Comparison of ENCODE assay signal across 8 cellular contexts in genomic region chr16:53518550-53519416, GRCh38. TPM values are rescaled to one million over a fixed set of nuclear protein-coding genes. Genes with fewer than 3 reads are reported as not detected.
DNase-seq lines count a peak whose midpoint lies in the region; ATAC-seq, FAIRE-seq and TF ChIP-seq lines count a peak whose summit lies in the region.

No MANE protein-coding gene starts in this region.

- no peaks in the 10 kb centered on the region for H3K9me3 ChIP-seq in A673 (ENCODE audit: low read depth, low read length, poor library complexity, severe bottlenecking)
- H3K9me3 ChIP-seq in small intestine (ENCODE audit: control insufficient read depth, low read depth): no peaks in the 10 kb centered on the region

- H3K27ac ChIP-seq in A673 (ENCODE audit: low read depth, low read length, poor library complexity, severe bottlenecking) (no peak overlapping the region), small intestine (ENCODE audit: low read depth in 1 of 2, low read length in 1 of 2) (peak overlapping the region in 1 of 2 donors; percentile 80)

- POLR2A ChIA-PET in A673 (lab: Charles Lee; ENCODE audit: low non-redundant PET): no interaction called here
- POLR2A ChIA-PET in activated CD4-positive, alpha-beta T cell treated with anti-CD3 and anti-CD28 coated beads for 36 hours (lab: Charles Lee): interaction anchor here (0.6 to 1.3 kb wide), 3 partner anchors 12 to 20 kb away, joined by 3 to 4 read pairs (median 3); no protein-coding TSS in a partner anchor

- TF ChIP-seq CTCF in A673 (conservative IDR thresholded peaks at IDR 0.05; ENCODE audit: low read depth, low read length): no peak

- FAIRE-seq in small intestine (lab: Jason Lieb, UNC): no peak

- peak overlapping the region; percentile 85 for H3K27ac Mint-ChIP-seq in activated CD4-positive, alpha-beta T cell treated with anti-CD3 and anti-CD28 coated beads for 36 hours

- WGBS in small intestine, 3 donors: 60 to 81% (median 61%) methylated on average over 19 of the region's 19 CpGs

- H3K27me3 Mint-ChIP-seq in activated CD4-positive, alpha-beta T cell treated with anti-CD3 and anti-CD28 coated beads for 36 hours: no peaks in the 10 kb centered on the region

- no peaks in the 10 kb centered on the region for H3K27me3 ChIP-seq in A673 (replicated peaks; ENCODE audit: insufficient read depth, low read depth, low read length, poor library complexity)
- no peaks in the 10 kb centered on the region for H3K27me3 ChIP-seq in small intestine (ENCODE audit: control insufficient read depth in 2 of 2, insufficient read depth in 2 of 2, low read length in 2 of 2)

- H3K9me3 Mint-ChIP-seq in activated CD4-positive, alpha-beta T cell treated with anti-CD3 and anti-CD28 coated beads for 36 hours (ENCODE audit: low read depth): no peaks in the 10 kb centered on the region

- CTCF ChIA-PET in A673 (lab: Charles Lee): no interaction called here
- CTCF ChIA-PET in activated CD4-positive, alpha-beta T cell treated with anti-CD3 and anti-CD28 coated beads for 36 hours (lab: Charles Lee): interaction anchor here (0.7 to 1.1 kb wide), 5 partner anchors 11 to 83 kb away, joined by 3 read pairs; no protein-coding TSS in a partner anchor

- peak overlapping the region; percentile 58 for H3K4me3 Mint-ChIP-seq in activated CD4-positive, alpha-beta T cell treated with anti-CD3 and anti-CD28 coated beads for 36 hours

- peak; percentile 17 for DNase-seq in A673 (ENCODE audit: low spot score)
- peak; percentile 84 for DNase-seq in activated CD4-positive, alpha-beta T cell treated with anti-CD3 and anti-CD28 coated beads for 36 hours
- peak; percentile 50 for DNase-seq in effector CD8-positive, alpha-beta T cell (lab: John Stamatoyannopoulos, UW)
- DNase-seq in small intestine: peak; percentile 56
- DNase-seq in cerebellar cortex (ENCODE audit: low spot score): no peak
- DNase-seq in NCI-H226: no peak

- intact Hi-C loops in A673 (cut with micrococcal nuclease; ENCODE audit: unreplicated experiment): loop anchor here (10.0 kb wide), 1 partner anchor 164 kb away; no protein-coding TSS in a partner anchor
- intact Hi-C loops in activated CD4-positive, alpha-beta T cell treated with anti-CD3 and anti-CD28 coated beads for 36 hours (cut with DNase I, micrococcal nuclease): loop anchor here (1.0 to 2.0 kb wide), 3 partner anchors 15 to 17 kb away; partner anchors contain the start of gene AKTIP (in 1 of the 2)

- no TSS peak for BruUV-seq in A673 (replicated peaks; lab: Mats Ljungman, UMichigan)

- H3K36me3 ChIP-seq in A673 (ENCODE audit: insufficient read depth, low read length, poor library complexity, severe bottlenecking) (no peaks in the 10 kb centered on the region), small intestine (ENCODE audit: control insufficient read depth in 2 of 2, insufficient read depth in 2 of 2, low read length in 2 of 2) (no peaks in the 10 kb centered on the region)

- H3K4me3 ChIP-seq in A673 (ENCODE audit: low read depth, low read length, poor library complexity, severe bottlenecking): no peak overlapping the region
- no peak overlapping the region for H3K4me3 ChIP-seq in small intestine (ENCODE audit: low read depth in 1 of 2, low read length in 2 of 2)

- no peaks in the 10 kb centered on the region for H3K4me1 ChIP-seq in A673 (ENCODE audit: insufficient read depth, low read length, poor library complexity, severe bottlenecking)
- no peaks in the 10 kb centered on the region for H3K4me1 ChIP-seq in small intestine (ENCODE audit: control insufficient read depth in 2 of 2, insufficient read depth in 1 of 2, low read depth in 1 of 2, low read length in 1 of 2)

- ATAC-seq in GM19351 (IDR thresholded peaks at IDR 0.05; ENCODE audit: unreplicated experiment): peak; percentile 99
- peak; percentile 83 for ATAC-seq in HG03439 (IDR thresholded peaks at IDR 0.05; ENCODE audit: unreplicated experiment)
- peak; percentile 86 for ATAC-seq in activated CD4-positive, alpha-beta T cell treated with anti-CD3 and anti-CD28 coated beads for 36 hours

- H3K4me1 Mint-ChIP-seq in activated CD4-positive, alpha-beta T cell treated with anti-CD3 and anti-CD28 coated beads for 36 hours: peaks cover 46% of the 10 kb centered on the region

- no peaks in the 10 kb centered on the region for H3K36me3 Mint-ChIP-seq in activated CD4-positive, alpha-beta T cell treated with anti-CD3 and anti-CD28 coated beads for 36 hours (ENCODE audit: low read depth)

RNA-seq across cellular contexts. Expression of gene AKTIP, which starts 15.8 kb away (rescaled TPM):
- 15.0 and 20.3 TPM in 2 replicates for total RNA-seq in A673 (2021)
- total RNA-seq in activated CD4-positive, alpha-beta T cell treated with anti-CD3 and anti-CD28 coated beads for 36 hours: 10 to 100 TPM; 22.7 to 25.9 TPM
- 10 to 100 TPM; 15.8 to 29.5 (median 20.0) TPM for polyA plus RNA-seq in small intestine

Comparison
In these comparisons a context has a peak if more than half of its experiments do, and no peak if none do; other contexts are left out.
1. DNase-seq: peak in A673 (single experiment), activated CD4-positive, alpha-beta T cell treated with anti-CD3 and anti-CD28 coated beads for 36 hours (single experiment), effector CD8-positive, alpha-beta T cell (single experiment) and small intestine (single experiment); none in cerebellar cortex (single experiment) and NCI-H226 (single experiment).
2. Peak in every context shown above with its lines, with median percentiles within 50 percentile points of each other: ATAC-seq.